1 cellular context compared by ENCODE assay signal in genomic region chr17:1995321-1996242, GRCh38.
TF ChIP-seq lines count a peak whose summit lies in the region.

No MANE protein-coding gene starts in this region.

TF ChIP-seq in SK-N-SH, 30 proteins besides CTCF, POLR2A, EP300 and RAD21:
- no peak for TF ChIP-seq REST (IDR thresholded peaks at IDR 0.05; ENCODE audit: low read depth, low read length)
- no peak for TF ChIP-seq RCOR1 (IDR thresholded peaks at IDR 0.05; ENCODE audit: low read length)
- no peak for TF ChIP-seq FOSL2 (IDR thresholded peaks at IDR 0.05; ENCODE audit: borderline replicate concordance, low read depth)
- no peak for TF ChIP-seq ELF1 (IDR thresholded peaks at IDR 0.05)
- TF ChIP-seq RXRA (IDR thresholded peaks at IDR 0.05; ENCODE audit: borderline replicate concordance, low read depth): no peak
- no peak for TF ChIP-seq FOXM1 (IDR thresholded peaks at IDR 0.05; ENCODE audit: low read depth)
- TF ChIP-seq NRF1 (IDR thresholded peaks at IDR 0.05; ENCODE audit: low read depth, low read length): no peak
- TF ChIP-seq FOXJ3 (CRISPR knock-in tag; IDR thresholded peaks at IDR 0.05): no peak
- TF ChIP-seq ZBTB33 (IDR thresholded peaks at IDR 0.05; ENCODE audit: borderline replicate concordance, low read depth): no peak
- no peak for TF ChIP-seq MXI1 (IDR thresholded peaks at IDR 0.05; ENCODE audit: low read depth, low read length)
- TF ChIP-seq GABPA (IDR thresholded peaks at IDR 0.05; ENCODE audit: low read depth): no peak
- no peak for TF ChIP-seq USF2 (IDR thresholded peaks at IDR 0.05; ENCODE audit: borderline replicate concordance, low read depth, low read length)
- no peak for TF ChIP-seq CHD2 (IDR thresholded peaks at IDR 0.05; ENCODE audit: low read length, partially characterized antibody)
- TF ChIP-seq IRF3 (IDR thresholded peaks at IDR 0.05; ENCODE audit: low read depth, low read length): no peak
